Comparison of ENCODE assay signal across 36 cellular contexts in genomic region chr3:181189556-181189955, GRCh38.
DNase-seq lines count a peak whose midpoint lies in the region; ATAC-seq, FAIRE-seq and TF ChIP-seq lines count a peak whose summit lies in the region.
"Had no signal": no experiment of that assay in that cellular context is flagged by ENCODE, and none has a peak within 500 bp of the region (broad histone marks: within the 10 kb centered on the region; RNA-seq: fewer than 3 reads in every experiment).

No MANE protein-coding gene starts in this region.

- H3K36me3 ChIP-seq in HEK293 (ENCODE audit: control insufficient read depth in 2 of 2, insufficient read depth in 1 of 2, low read length in 2 of 2) (no peaks in the 10 kb centered on the region), PC-9 (ENCODE audit: low read depth) (no peaks in the 10 kb centered on the region), GM12878 (ENCODE audit: control insufficient read depth in 2 of 2, insufficient read depth in 2 of 2, low read length in 1 of 2) (no peaks in the 10 kb centered on the region), mesendoderm (ENCODE audit: control insufficient read depth, insufficient read depth, low read length) (no peaks in the 10 kb centered on the region), heart left ventricle (no peaks in the 10 kb centered on the region)
- H3K36me3 ChIP-seq: BE2C; BLaER1; BLaER1 treated with 17β-estradiol and CSF1 and Interleukin-3, amounts not matched to agents 10 nM and 100 nM had no signal

- no peaks in the 10 kb centered on the region for H3K27me3 Mint-ChIP-seq in MCF 10A (ENCODE audit: insufficient read depth, unreplicated experiment)
- H3K27me3 Mint-ChIP-seq in CD14-positive monocyte (ENCODE audit: low read depth in 3 of 3) = peaks cover 0 to 2% (median 0%) of the 10 kb centered on the region in 3 donors
- H3K27me3 Mint-ChIP-seq: B cell; CD4-positive, alpha-beta memory T cell; CD4-positive, alpha-beta T cell; CD4-positive, CD25-positive, alpha-beta regulatory T cell; CD8-positive, alpha-beta memory T cell had no signal

- H3K36me3 Mint-ChIP-seq in MCF 10A (ENCODE audit: insufficient read depth, unreplicated experiment) (no peaks in the 10 kb centered on the region), CD14-positive monocyte (no peaks in the 10 kb centered on the region)
- H3K36me3 Mint-ChIP-seq: CD4-positive, alpha-beta memory T cell; CD4-positive, CD25-positive, alpha-beta regulatory T cell; CD8-positive, alpha-beta memory T cell; CD8-positive, alpha-beta T cell had no signal

- H3K4me3 ChIP-seq in HEK293 (ENCODE audit: low read depth, low read length) = no peak overlapping the region
- H3K4me3 ChIP-seq in PC-9 = no peak overlapping the region
- no peak overlapping the region for H3K4me3 ChIP-seq in GM12878
- H3K4me3 ChIP-seq in mesendoderm (ENCODE audit: low read length) = no peak overlapping the region
- no peak overlapping the region for H3K4me3 ChIP-seq in heart left ventricle
- H3K4me3 ChIP-seq: A549; BLaER1; BLaER1 treated with 17β-estradiol and CSF1 and Interleukin-3, amounts not matched to agents 10 nM and 100 nM had no signal

- no peak for TF ChIP-seq EP300 in GM12878 (IDR thresholded peaks at IDR 0.05; ENCODE audit: borderline replicate concordance in 1 of 2, control insufficient read depth in 1 of 2, low read depth in 2 of 2, low read length in 2 of 2)

- POLR2A ChIA-PET in HEK293 (lab: Yijun Ruan, JAX) = interaction anchor here (0.5 kb wide), 1 partner anchor 9 kb away, joined by 7 read pairs; no protein-coding TSS in a partner anchor
- POLR2A ChIA-PET in PC-9 (lab: Charles Lee; ENCODE audit: unreplicated experiment) = no interaction called here
- POLR2A ChIA-PET in GM12878 (lab: Charles Lee) = no interaction called here
- POLR2A ChIA-PET in MCF 10A (lab: Yijun Ruan, JAX) = no interaction called here

- H3K79me2 ChIP-seq in PC-9 (ENCODE audit: low read depth) (no peaks in the 10 kb centered on the region), GM12878 (ENCODE audit: control insufficient read depth, insufficient read depth, low read length) (no peaks in the 10 kb centered on the region), mesendoderm (ENCODE audit: control insufficient read depth, insufficient read depth, low read length) (no peaks in the 10 kb centered on the region)

- no peaks in the 10 kb centered on the region for H3F3A ChIP-seq in PC-9 (ENCODE audit: insufficient read depth, low read depth)

- no peak overlapping the region for H2BK15ac ChIP-seq in mesendoderm (replicated peaks; ENCODE audit: low read depth)

- H3K4ac ChIP-seq in mesendoderm (ENCODE audit: low read depth, low read length) = no peak overlapping the region

- intact Hi-C loops in PC-9 (cut with micrococcal nuclease; ENCODE audit: unreplicated experiment) (no loop called here), GM12878 (cut with micrococcal nuclease; ENCODE audit: unreplicated experiment) (no loop called here), MCF 10A (cut with micrococcal nuclease) (no loop called here), CD14-positive monocyte (cut with micrococcal nuclease) (no loop called here), heart left ventricle (cut with DNase I) (no loop called here)

- H3K4me1 Mint-ChIP-seq in MCF 10A (ENCODE audit: insufficient read depth, unreplicated experiment) (no peaks in the 10 kb centered on the region), CD14-positive monocyte (no peaks in the 10 kb centered on the region)
- H3K4me1 Mint-ChIP-seq: B cell; CD4-positive, alpha-beta memory T cell; CD4-positive, CD25-positive, alpha-beta regulatory T cell; CD8-positive, alpha-beta memory T cell had no signal

- H4K5ac ChIP-seq in mesendoderm (ENCODE audit: low read length) = no peak overlapping the region

- H3K9me3 Mint-ChIP-seq in MCF 10A (ENCODE audit: unreplicated experiment) (no peaks in the 10 kb centered on the region), CD14-positive monocyte (peaks cover 0 to 6% (median 2%) of the 10 kb centered on the region in 7 donors)
- H3K9me3 Mint-ChIP-seq: CD8-positive, alpha-beta T cell had no signal

- RAD21 ChIA-PET in GM12878 (lab: Charles Lee; ENCODE audit: unreplicated experiment) = no interaction called here

- WGBS in GM12878 (ENCODE audit: insufficient coverage, insufficient replicate concordance, low lambda C conversion rate, missing lambda C conversion rate) = 2% methylated on average over 2 of the region's 2 CpGs
- no CpG with 5 or more reads among the region's 2 CpGs for WGBS in mesendoderm (ENCODE audit: extremely low coverage, insufficient coverage, low lambda C conversion rate)
- 68 to 78% (median 76%) methylated on average over 2 of the region's 2 CpGs for WGBS in heart left ventricle, 4 donors

- no peak overlapping the region for H3K4me3 Mint-ChIP-seq in MCF 10A (ENCODE audit: unreplicated experiment)
- no peak overlapping the region for H3K4me3 Mint-ChIP-seq in CD14-positive monocyte
- H3K4me3 Mint-ChIP-seq: B cell; CD4-positive, alpha-beta memory T cell; CD4-positive, alpha-beta T cell; CD4-positive, CD25-positive, alpha-beta regulatory T cell; CD8-positive, alpha-beta memory T cell; CD8-positive, alpha-beta T cell had no signal

- H3K79me1 ChIP-seq in mesendoderm (ENCODE audit: low read length) = no peaks in the 10 kb centered on the region

- TF ChIP-seq CTCF in HEK293 (tag by site-specific recombination; IDR thresholded peaks at IDR 0.05) (no peak), PC-9 (conservative IDR thresholded peaks at IDR 0.05) (no peak), GM12878 (IDR thresholded peaks at IDR 0.05 in 2 of 3, conservative IDR thresholded peaks at IDR 0.05 in 1 of 3; ENCODE audit: control insufficient read depth in 2 of 3, extremely low read depth in 1 of 3, insufficient read depth in 1 of 3, low read depth in 3 of 3, low read length in 3 of 3) (no peak), MCF 10A (IDR thresholded peaks at IDR 0.05; ENCODE audit: unreplicated experiment) (no peak), CD14-positive monocyte (IDR thresholded peaks at IDR 0.05) (no peak), heart left ventricle (IDR thresholded peaks at IDR 0.05) (no peak)

- no peak overlapping the region for H3K27ac Mint-ChIP-seq in MCF 10A (ENCODE audit: low read depth, unreplicated experiment)
- H3K27ac Mint-ChIP-seq in CD14-positive monocyte = no peak overlapping the region
- H3K27ac Mint-ChIP-seq: B cell; CD4-positive, alpha-beta memory T cell; CD4-positive, alpha-beta T cell; CD4-positive, CD25-positive, alpha-beta regulatory T cell; CD8-positive, alpha-beta memory T cell; CD8-positive, alpha-beta T cell had no signal

- no peak for DNase-seq in PC-9
- no peak for DNase-seq in GM12878 (ENCODE audit: low read depth, low spot score)
- peak; percentile 65 for DNase-seq in mesendoderm
- DNase-seq in MCF 10A (ENCODE audit: unreplicated experiment) = no peak
- no peak for DNase-seq in CD14-positive monocyte (ENCODE audit: low spot score)
- no peak for DNase-seq in heart left ventricle
- no peak for DNase-seq in NCI-H2081 treated with DMSO at 0.1 percent for 48 hours (lab: John Stamatoyannopoulos, UW)
- DNase-seq: 8988T; ACHN; AML-193; BE2C; C1 segment of cervical spinal cord; Caco-2; Calu3; CD4-positive, alpha-beta memory T cell; CD4-positive, alpha-beta T cell; CD4-positive, CD25-positive, alpha-beta regulatory T cell; CD8-positive, alpha-beta memory T cell; CD8-positive, alpha-beta T cell; COR-L47; DMS 273 treated with DMSO at 0.1 percent for 48 hours; DMS153; DMS53; DMS79; DMS79 treated with DMSO at 0.1 percent for 48 hours; DND-41; EL had no signal

- no peak for TF ChIP-seq RAD21 in GM12878 (IDR thresholded peaks at IDR 0.05; ENCODE audit: insufficient read depth, low read depth, low read length)

- in situ Hi-C loops in GM12878 (cut with MboI) = no loop called here

- no peak overlapping the region for H3K4me2 ChIP-seq in PC-9
- H3K4me2 ChIP-seq in GM12878 (ENCODE audit: control insufficient read depth, insufficient read depth) = no peak overlapping the region
- no peak overlapping the region for H3K4me2 ChIP-seq in mesendoderm (ENCODE audit: low read length)
- H3K4me2 ChIP-seq: A549; BLaER1; BLaER1 treated with 17β-estradiol and CSF1 and Interleukin-3, amounts not matched to agents 10 nM and 100 nM had no signal

- no peak overlapping the region for H2AK5ac ChIP-seq in mesendoderm (ENCODE audit: low read length)

- H3K23ac ChIP-seq in mesendoderm (ENCODE audit: low read length) = no peak overlapping the region

- H3K27ac ChIP-seq in HEK293 (ENCODE audit: extremely low read depth, low read depth, low read length) = no peak overlapping the region
- H3K27ac ChIP-seq in PC-9 = no peak overlapping the region
- H3K27ac ChIP-seq in GM12878 (ENCODE audit: control insufficient read depth, insufficient read depth) = no peak overlapping the region
- H3K27ac ChIP-seq in mesendoderm (ENCODE audit: low read depth, low read length) = no peak overlapping the region
- H3K27ac ChIP-seq in heart left ventricle = no peak overlapping the region
- H3K27ac ChIP-seq: 22Rv1; A549; BLaER1; BLaER1 treated with 17β-estradiol and CSF1 and Interleukin-3, amounts not matched to agents 10 nM and 100 nM; C4-2B had no signal

- no peak overlapping the region for H2BK120ac ChIP-seq in mesendoderm (ENCODE audit: low read depth, low read length)

- H3K27me3 ChIP-seq in PC-9 (ENCODE audit: insufficient read depth, low read depth) (peaks cover 5% of the 10 kb centered on the region; the same call in 1 of the 2 replicates), GM12878 (replicated peaks in 1 of 2; ENCODE audit: control insufficient read depth in 2 of 2, insufficient read depth in 2 of 2, low read length in 1 of 2) (no peaks in the 10 kb centered on the region), mesendoderm (ENCODE audit: insufficient read depth, low read length, poor library complexity) (no peaks in the 10 kb centered on the region), heart left ventricle (no peaks in the 10 kb centered on the region)
- H3K27me3 ChIP-seq: BE2C; BLaER1; BLaER1 treated with 17β-estradiol and CSF1 and Interleukin-3, amounts not matched to agents 10 nM and 100 nM had no signal

- BruUV-seq in PC-9 (replicated peaks; lab: Mats Ljungman, UMichigan) (no TSS peak), GM12878 (replicated peaks; lab: Mats Ljungman, UMichigan) (no TSS peak), MCF 10A (replicated peaks; lab: Mats Ljungman, UMichigan) (no TSS peak)

- H3K9me3 ChIP-seq in HEK293 (ENCODE audit: control insufficient read depth, insufficient read depth, low read depth, low read length) = no peaks in the 10 kb centered on the region
- no peaks in the 10 kb centered on the region for H3K9me3 ChIP-seq in PC-9 (ENCODE audit: insufficient read depth, low read depth)
- no peaks in the 10 kb centered on the region for H3K9me3 ChIP-seq in GM12878 (replicated peaks; ENCODE audit: control insufficient read depth, insufficient read depth, low read length)
- H3K9me3 ChIP-seq in heart left ventricle = no peaks in the 10 kb centered on the region
- H3K9me3 ChIP-seq: A549; BE2C; BLaER1; BLaER1 treated with 17β-estradiol and CSF1 and Interleukin-3, amounts not matched to agents 10 nM and 100 nM; Caco-2 had no signal

- no peak overlapping the region for H3K18ac ChIP-seq in mesendoderm (ENCODE audit: low read length)

- TF ChIP-seq POLR2A in GM12878 (IDR thresholded peaks at IDR 0.05; ENCODE audit: low read depth, low read length) (no peak), heart left ventricle (IDR thresholded peaks at IDR 0.05) (no peak)

- H4K20me1 ChIP-seq in PC-9 (ENCODE audit: insufficient read depth) = no peaks in the 10 kb centered on the region; the same call in 1 of the 2 replicates
- no peaks in the 10 kb centered on the region for H4K20me1 ChIP-seq in GM12878 (ENCODE audit: control insufficient read depth, insufficient read depth)
- H4K20me1 ChIP-seq: BLaER1; BLaER1 treated with 17β-estradiol and CSF1 and Interleukin-3, amounts not matched to agents 10 nM and 100 nM had no signal

- H3K9me2 ChIP-seq in PC-9 (ENCODE audit: insufficient read depth) = no peaks in the 10 kb centered on the region

- H3K56ac ChIP-seq in mesendoderm (ENCODE audit: low read length) = no peak overlapping the region

- H2BK5ac ChIP-seq in mesendoderm (ENCODE audit: low read length) = no peak overlapping the region

- H3K9ac ChIP-seq in GM12878 (ENCODE audit: control insufficient read depth, insufficient read depth, low read length) (no peak overlapping the region), mesendoderm (ENCODE audit: low read length) (no peak overlapping the region)
- H3K9ac ChIP-seq: BLaER1; BLaER1 treated with 17β-estradiol and CSF1 and Interleukin-3, amounts not matched to agents 10 nM and 100 nM had no signal

- SMC1A ChIA-PET in GM12878 (lab: Charles Lee; ENCODE audit: uncharacterized antibody, unreplicated experiment) = no interaction called here

- ATAC-seq in GM12878 (no peak), heart left ventricle (no peak)
- ATAC-seq: A549; CD8-positive, alpha-beta T cell had no signal

- CTCF ChIA-PET in HEK293 (lab: Yijun Ruan, JAX) = no interaction called here
- CTCF ChIA-PET in PC-9 (lab: Charles Lee) = no interaction called here
- CTCF ChIA-PET in GM12878 (lab: Yijun Ruan, JAX) = interaction anchor here (0.9 kb wide), 1 partner anchor 66 kb away, joined by 3 read pairs; no protein-coding TSS in a partner anchor
- CTCF ChIA-PET in MCF 10A (lab: Yijun Ruan, JAX) = no interaction called here

- peak; percentile 7 for FAIRE-seq in GM12878 (lab: Jason Lieb, UNC)
- FAIRE-seq: A204.1, A549, D721Med had no signal

- H2AFZ ChIP-seq in PC-9 (0 out of 2 replicates have a peak overlapping the region, but pooled peaks have one; percentile 5), GM12878 (ENCODE audit: control insufficient read depth, low read depth, low read length) (no peak overlapping the region)

- no peak overlapping the region for H4K8ac ChIP-seq in mesendoderm (ENCODE audit: low read depth, low read length)

- no peaks in the 10 kb centered on the region for H3K4me1 ChIP-seq in HEK293 (ENCODE audit: control insufficient read depth, insufficient read depth, low read length)
- H3K4me1 ChIP-seq in PC-9 (replicated peaks; ENCODE audit: insufficient read depth) = no peaks in the 10 kb centered on the region
- H3K4me1 ChIP-seq in GM12878 (ENCODE audit: control insufficient read depth, insufficient read depth, low read length) = no peaks in the 10 kb centered on the region
- H3K4me1 ChIP-seq in mesendoderm (ENCODE audit: control insufficient read depth, low read depth, low read length) = no peaks in the 10 kb centered on the region
- no peaks in the 10 kb centered on the region for H3K4me1 ChIP-seq in heart left ventricle
- H3K4me1 ChIP-seq: A549; BE2C; BLaER1; BLaER1 treated with 17β-estradiol and CSF1 and Interleukin-3, amounts not matched to agents 10 nM and 100 nM; Caco-2 had no signal
